In the genomic region with DNA sequence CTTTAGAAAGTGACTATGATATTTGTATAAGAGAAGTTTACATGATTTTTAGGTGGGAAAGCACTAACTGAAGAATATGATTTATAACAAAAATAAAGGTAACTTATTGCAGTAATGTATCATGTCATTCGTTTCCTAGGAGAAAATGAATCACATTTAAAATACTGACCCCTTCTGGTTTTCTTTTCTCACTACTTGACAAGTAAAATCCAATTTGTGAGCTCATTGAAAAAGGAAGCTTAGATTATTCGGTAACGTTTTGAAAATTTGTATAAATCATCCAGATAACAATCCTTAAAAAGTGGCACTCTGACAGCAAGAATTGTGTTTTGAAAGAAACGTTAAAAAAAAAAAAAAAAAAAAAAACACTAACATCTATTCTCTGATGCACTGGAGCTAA, we compare ENCODE assay signal across 1 cellular context.
TF ChIP-seq lines count a peak whose summit lies in the region.

No MANE protein-coding gene starts in this region.

TF ChIP-seq in GM12878, 131 proteins besides CTCF, POLR2A, EP300 and RAD21:
- peak; percentile 7; the same call in 1 of the 2 replicates for TF ChIP-seq SMC3 (IDR thresholded peaks at IDR 0.05; ENCODE audit: borderline replicate concordance, low read length)
- TF ChIP-seq BMI1 (IDR thresholded peaks at IDR 0.05; ENCODE audit: borderline replicate concordance) = no peak
